Comparison of ENCODE assay signal across 16 cellular contexts in genomic region chr17:40090234-40091111, GRCh38. TPM values are rescaled to one million over a fixed set of nuclear protein-coding genes. Genes with fewer than 3 reads are reported as not detected.
A peak's percentile ranks its signal among the peaks of the same experiment; 100 is the strongest.
DNase-seq lines count a peak whose midpoint lies in the region; ATAC-seq and TF ChIP-seq lines count a peak whose summit lies in the region.
"Had no signal": no experiment of that assay in that cellular context is flagged by ENCODE, and none has a peak within 500 bp of the region (broad histone marks: within the 10 kb centered on the region; RNA-seq: fewer than 3 reads in every experiment).

No MANE protein-coding gene starts in this region.

- H3K4me3 ChIP-seq in SK-N-SH (ENCODE audit: low read depth in 2 of 2, low read length in 1 of 2) (no peak overlapping the region), dorsolateral prefrontal cortex (no peak overlapping the region), upper lobe of left lung (no peak overlapping the region)
- H3K4me3 ChIP-seq: SK-N-MC had no signal

- H3K9ac ChIP-seq in SK-N-SH: no peak overlapping the region

- no peak for TF ChIP-seq EP300 in SK-N-SH (IDR thresholded peaks at IDR 0.05; ENCODE audit: borderline replicate concordance in 1 of 2, low read depth in 1 of 2, low read length in 1 of 2)
- TF ChIP-seq EP300 in upper lobe of left lung (IDR thresholded peaks at IDR 0.05): no peak

- CTCF ChIA-PET in SK-N-SH (lab: Yijun Ruan, JAX): interaction anchor here (0.6 to 3.8 kb wide), 9 partner anchors 8 to 63 kb away, joined by 3 to 34 read pairs (median 4); no protein-coding TSS in a partner anchor

- 80% methylated on average over 11 of the region's 14 CpGs for WGBS in SK-N-SH (ENCODE audit: low lambda C conversion rate)
- 59 to 69% methylated on average over 11 of the region's 14 CpGs for WGBS in upper lobe of left lung, 2 donors

- no peak overlapping the region for H3K27ac ChIP-seq in SK-N-SH (ENCODE audit: low read depth in 2 of 2, low read length in 1 of 2)
- H3K27ac ChIP-seq in dorsolateral prefrontal cortex: peak overlapping the region in 47 of 59 donors; percentile 12 to 99 (median 58)
- H3K27ac ChIP-seq in upper lobe of left lung: peak overlapping the region; percentile 18 to 91 (median 62)
- H3K27ac ChIP-seq: SK-N-MC had no signal

- no peaks in the 10 kb centered on the region for H3K79me2 ChIP-seq in SK-N-SH (ENCODE audit: insufficient read depth)

- DNase-seq in SK-N-SH (no peak), dorsolateral prefrontal cortex (no peak), omental fat pad (ENCODE audit: low spot score) (no peak), upper lobe of left lung (no peak), DMS153 treated with DMSO at 0.1 percent for 48 hours (lab: John Stamatoyannopoulos, UW; ENCODE audit: unreplicated experiment) (no peak)
- DNase-seq in activated naive CD8-positive, alpha-beta T cell treated with anti-CD3 and anti-CD28 coated beads for 36 hours: no peak
- DNase-seq: activated B cell treated with CpG ODN at 0.5 μM for 24 hours; immature natural killer cell; KG1; NCI-H187 treated with DMSO at 0.1 percent for 48 hours; stimulated activated CD4-positive, alpha-beta T cell treated with anti-CD3 and anti-CD28 coated beads, Interleukin-4, amount 100 ng/mL, for 1 hour; stimulated activated naive CD4-positive, alpha-beta T cell treated with Interleukin-2 at 50 U/mL for 16 hours had no signal

- no peaks in the 10 kb centered on the region for H3K9me3 Mint-ChIP-seq in activated naive CD8-positive, alpha-beta T cell treated with anti-CD3 and anti-CD28 coated beads for 36 hours
- H3K9me3 Mint-ChIP-seq: activated B cell treated with CpG ODN at 0.5 μM for 24 hours, immature natural killer cell had no signal

- TF ChIP-seq POLR2A in upper lobe of left lung (IDR thresholded peaks at IDR 0.05): no peak

- peaks cover 9% of the 10 kb centered on the region for H3K36me3 Mint-ChIP-seq in activated naive CD8-positive, alpha-beta T cell treated with anti-CD3 and anti-CD28 coated beads for 36 hours

- H4K20me1 ChIP-seq in SK-N-SH (ENCODE audit: insufficient read depth): no peaks in the 10 kb centered on the region

- peaks cover 12% of the 10 kb centered on the region for H3K4me1 Mint-ChIP-seq in activated naive CD8-positive, alpha-beta T cell treated with anti-CD3 and anti-CD28 coated beads for 36 hours

- H2AFZ ChIP-seq in SK-N-SH (ENCODE audit: low read depth): no peak overlapping the region

- H3K27me3 ChIP-seq in SK-N-SH (ENCODE audit: insufficient read depth) (no peaks in the 10 kb centered on the region), dorsolateral prefrontal cortex (no peaks in the 10 kb centered on the region), upper lobe of left lung (no peaks in the 10 kb centered on the region)

- no peak overlapping the region for H3K4me3 Mint-ChIP-seq in activated naive CD8-positive, alpha-beta T cell treated with anti-CD3 and anti-CD28 coated beads for 36 hours
- H3K4me3 Mint-ChIP-seq: activated B cell treated with CpG ODN at 0.5 μM for 24 hours, immature natural killer cell had no signal

- H3K36me3 ChIP-seq in SK-N-SH (replicated peaks in 1 of 2; ENCODE audit: control insufficient read depth in 1 of 2, insufficient read depth in 2 of 2, low read length in 1 of 2) (peaks cover 19 to 26% of the 10 kb centered on the region in 2 experiments), upper lobe of left lung (peaks cover 37 to 97% (median 75%) of the 10 kb centered on the region in 4 donors)

- ATAC-seq in SK-N-SH treated with all-trans-retinoic acid at 6 μM for 48 hours: peak; percentile 14; the same call in 2 of the 3 replicates
- ATAC-seq in omental fat pad (ENCODE audit: low FRiP score): peak; percentile 1
- ATAC-seq in upper lobe of left lung (ENCODE audit: low FRiP score in 2 of 2): no peak
- no peak for ATAC-seq in HG03460 (IDR thresholded peaks at IDR 0.05; ENCODE audit: unreplicated experiment)

- intact Hi-C loops in dorsolateral prefrontal cortex (cut with DNase I): loop anchor here in 1 of 2 donors (5.0 kb wide), 1 partner anchor 33 kb away; no protein-coding TSS in a partner anchor

- H3K9me2 ChIP-seq in SK-N-SH: no peaks in the 10 kb centered on the region

- H3K4me2 ChIP-seq in SK-N-SH: no peak overlapping the region

- H3K4me1 ChIP-seq in SK-N-SH (ENCODE audit: control insufficient read depth in 1 of 2, insufficient read depth in 2 of 2, low read depth in 1 of 2, low read length in 1 of 2) (no peaks in the 10 kb centered on the region; a peak in 1 of 4 replicates), upper lobe of left lung (peaks cover 8 to 29% (median 23%) of the 10 kb centered on the region in 4 donors)

- H3K27me3 Mint-ChIP-seq in activated naive CD8-positive, alpha-beta T cell treated with anti-CD3 and anti-CD28 coated beads for 36 hours: no peaks in the 10 kb centered on the region
- H3K27me3 Mint-ChIP-seq: activated B cell treated with CpG ODN at 0.5 μM for 24 hours, progenitor cell of endocrine pancreas had no signal

- no peak overlapping the region for H3K27ac Mint-ChIP-seq in activated naive CD8-positive, alpha-beta T cell treated with anti-CD3 and anti-CD28 coated beads for 36 hours
- H3K27ac Mint-ChIP-seq: activated B cell treated with CpG ODN at 0.5 μM for 24 hours, progenitor cell of endocrine pancreas had no signal

- TF ChIP-seq CTCF in SK-N-SH (IDR thresholded peaks at IDR 0.05) (no peak), dorsolateral prefrontal cortex (IDR thresholded peaks at IDR 0.05 in 54 of 56, conservative IDR thresholded peaks at IDR 0.05 in 2 of 56; ENCODE audit: low read depth in 1 of 56, partially characterized antibody in 56 of 56) (no peak), omental fat pad (IDR thresholded peaks at IDR 0.05) (no peak), upper lobe of left lung (IDR thresholded peaks at IDR 0.05) (no peak)

- H3K9me3 ChIP-seq in SK-N-SH: no peaks in the 10 kb centered on the region
- H3K9me3 ChIP-seq in upper lobe of left lung: no peaks in the 10 kb centered on the region

- TF ChIP-seq RAD21 in SK-N-SH (IDR thresholded peaks at IDR 0.05; ENCODE audit: low read length): no peak

- POLR2A ChIA-PET in SK-N-SH (lab: Yijun Ruan, JAX): no interaction called here

- H3F3A ChIP-seq in SK-N-SH (replicated peaks; ENCODE audit: insufficient read depth): peaks cover 15% of the 10 kb centered on the region

TF ChIP-seq in SK-N-SH treated with all-trans-retinoic acid at 6 μM for 48 hours, 23 proteins besides CTCF, POLR2A, EP300 and RAD21:
- TF ChIP-seq ZNF70 (CRISPR knock-in tag; IDR thresholded peaks at IDR 0.05): no peak
- no peak for TF ChIP-seq ZNF8 (CRISPR knock-in tag; IDR thresholded peaks at IDR 0.05)
- no peak for TF ChIP-seq BACH2 (CRISPR knock-in tag; IDR thresholded peaks at IDR 0.05; ENCODE audit: borderline replicate concordance)

TF ChIP-seq in SK-N-SH, 30 proteins besides CTCF, POLR2A, EP300 and RAD21:
- TF ChIP-seq SMC3 (IDR thresholded peaks at IDR 0.05; ENCODE audit: low read depth, low read length): no peak
- no peak for TF ChIP-seq GATA2 (CRISPR knock-in tag; IDR thresholded peaks at IDR 0.05)
TF ChIP-seq in SK-N-SH: peak in this region for 0.

RNA-seq across cellular contexts. Expression of gene NR1D1, which starts 9.9 kb away (rescaled TPM):
- polyA plus RNA-seq in SK-N-SH (2012; rRNA removed): 2.1 and 6.5 TPM in 2 replicates
- polyA plus RNA-seq in SK-N-SH (2012; cell fraction: cytosol; rRNA removed): 3.9 and 6.0 TPM in 2 replicates
- 16.9 and 17.9 TPM in 2 replicates for polyA plus RNA-seq in SK-N-SH (2012; cell fraction: nucleus; rRNA removed)
- total RNA-seq in dorsolateral prefrontal cortex (10 to 100 TPM; 26.9 to 97.0 (median 62.1) TPM), omental fat pad (1 to 10 TPM; 3.1 to 9.3 (median 7.0) TPM), upper lobe of left lung (10 to 100 TPM in 5 of 6 donors, 1 to 10 TPM in 1; 3.8 to 24.7 (median 15.8) TPM)
- 1 to 10 TPM; 4.8 to 5.8 TPM for total RNA-seq in activated naive CD8-positive, alpha-beta T cell treated with anti-CD3 and anti-CD28 coated beads for 36 hours

RNA-seq across cellular contexts. Expression of gene THRA, which starts 27.7 kb away (rescaled TPM):
- polyA plus RNA-seq in SK-N-SH (2012; rRNA removed): 20.1 and 23.1 TPM in 2 replicates
- 13.0 and 18.1 TPM in 2 replicates for polyA plus RNA-seq in SK-N-SH (2012; cell fraction: cytosol; rRNA removed)
- 13.7 and 14.4 TPM in 2 replicates for polyA plus RNA-seq in SK-N-SH (2012; cell fraction: nucleus; rRNA removed)
- 100 to 1,000 TPM; 178 to 301 (median 231) TPM for total RNA-seq in dorsolateral prefrontal cortex
- 10 to 100 TPM; 35.7 to 87.2 (median 55.2) TPM for total RNA-seq in omental fat pad
- total RNA-seq in upper lobe of left lung: 10 to 100 TPM; 31.0 to 55.3 (median 49.9) TPM
- total RNA-seq in activated naive CD8-positive, alpha-beta T cell treated with anti-CD3 and anti-CD28 coated beads for 36 hours: 10 to 100 TPM; 11.4 to 12.1 TPM

RNA-seq across cellular contexts. Expression of gene MSL1, which starts 31.3 kb away (rescaled TPM):
- 30.2 and 39.8 TPM in 2 replicates for polyA plus RNA-seq in SK-N-SH (2012; rRNA removed)
- 32.5 and 37.5 TPM in 2 replicates for polyA plus RNA-seq in SK-N-SH (2012; cell fraction: cytosol; rRNA removed)
- polyA plus RNA-seq in SK-N-SH (2012; cell fraction: nucleus; rRNA removed): 55.2 and 97.3 TPM in 2 replicates
- total RNA-seq in dorsolateral prefrontal cortex (100 to 1,000 TPM in 116 of 120 experiments, 10 to 100 TPM in 4; 87.8 to 143 (median 120) TPM), omental fat pad (100 to 1,000 TPM in 1 of 4 donors, 10 to 100 TPM in 3; 50.2 to 139 (median 61.9) TPM), upper lobe of left lung (100 to 1,000 TPM in 3 of 6 donors, 10 to 100 TPM in 3; 57.6 to 240 (median 97.0) TPM)
- 10 to 100 TPM; 62.7 to 66.7 TPM for total RNA-seq in activated naive CD8-positive, alpha-beta T cell treated with anti-CD3 and anti-CD28 coated beads for 36 hours

RNA-seq across cellular contexts. Expression of gene MED24, which starts 36.3 kb away (rescaled TPM):
- polyA plus RNA-seq in SK-N-SH (2012; rRNA removed): 62.8 and 64.5 TPM in 2 replicates
- 32.9 and 39.9 TPM in 2 replicates for polyA plus RNA-seq in SK-N-SH (2012; cell fraction: cytosol; rRNA removed)
- 178 and 231 TPM in 2 replicates for polyA plus RNA-seq in SK-N-SH (2012; cell fraction: nucleus; rRNA removed)
- 100 to 1,000 TPM in 59 of 120 experiments, 10 to 100 TPM in 61; 59.5 to 156 (median 99.1) TPM for total RNA-seq in dorsolateral prefrontal cortex
- 10 to 100 TPM; 40.0 to 53.6 (median 49.2) TPM for total RNA-seq in omental fat pad
- total RNA-seq in upper lobe of left lung: 100 to 1,000 TPM in 1 of 6 donors, 10 to 100 TPM in 5; 36.5 to 157 (median 71.0) TPM
- total RNA-seq in activated naive CD8-positive, alpha-beta T cell treated with anti-CD3 and anti-CD28 coated beads for 36 hours: 100 to 1,000 TPM; 103 to 107 TPM

RNA-seq across cellular contexts. Expression of gene CASC3, which starts 49.9 kb away (rescaled TPM):
- polyA plus RNA-seq in SK-N-SH (2012; rRNA removed): 28.0 and 30.4 TPM in 2 replicates
- 20.8 and 21.3 TPM in 2 replicates for polyA plus RNA-seq in SK-N-SH (2012; cell fraction: cytosol; rRNA removed)
- polyA plus RNA-seq in SK-N-SH (2012; cell fraction: nucleus; rRNA removed): 74.7 and 122 TPM in 2 replicates
- total RNA-seq in dorsolateral prefrontal cortex: 100 to 1,000 TPM in 119 of 120 experiments, 10 to 100 TPM in 1; 95.0 to 216 (median 136) TPM
- total RNA-seq in omental fat pad: 10 to 100 TPM; 36.6 to 77.6 (median 51.1) TPM
- total RNA-seq in upper lobe of left lung: 100 to 1,000 TPM in 2 of 6 donors, 10 to 100 TPM in 4; 52.2 to 141 (median 75.0) TPM
- total RNA-seq in activated naive CD8-positive, alpha-beta T cell treated with anti-CD3 and anti-CD28 coated beads for 36 hours: 10 to 100 TPM; 74.5 to 77.0 TPM

Comparison
In these comparisons a context has a peak if more than half of its experiments do, and no peak if none do; other contexts are left out.
1. ATAC-seq: peak in SK-N-SH treated with all-trans-retinoic acid at 6 μM for 48 hours (single experiment) and omental fat pad (single experiment); none in upper lobe of left lung (0 of 2) and HG03460 (single experiment).
2. H3K27ac ChIP-seq: peak in dorsolateral prefrontal cortex (47 of 59) and upper lobe of left lung (4 of 4); none in SK-N-SH (0 of 2).